9 cellular contexts compared by ENCODE assay signal in the genomic region with DNA sequence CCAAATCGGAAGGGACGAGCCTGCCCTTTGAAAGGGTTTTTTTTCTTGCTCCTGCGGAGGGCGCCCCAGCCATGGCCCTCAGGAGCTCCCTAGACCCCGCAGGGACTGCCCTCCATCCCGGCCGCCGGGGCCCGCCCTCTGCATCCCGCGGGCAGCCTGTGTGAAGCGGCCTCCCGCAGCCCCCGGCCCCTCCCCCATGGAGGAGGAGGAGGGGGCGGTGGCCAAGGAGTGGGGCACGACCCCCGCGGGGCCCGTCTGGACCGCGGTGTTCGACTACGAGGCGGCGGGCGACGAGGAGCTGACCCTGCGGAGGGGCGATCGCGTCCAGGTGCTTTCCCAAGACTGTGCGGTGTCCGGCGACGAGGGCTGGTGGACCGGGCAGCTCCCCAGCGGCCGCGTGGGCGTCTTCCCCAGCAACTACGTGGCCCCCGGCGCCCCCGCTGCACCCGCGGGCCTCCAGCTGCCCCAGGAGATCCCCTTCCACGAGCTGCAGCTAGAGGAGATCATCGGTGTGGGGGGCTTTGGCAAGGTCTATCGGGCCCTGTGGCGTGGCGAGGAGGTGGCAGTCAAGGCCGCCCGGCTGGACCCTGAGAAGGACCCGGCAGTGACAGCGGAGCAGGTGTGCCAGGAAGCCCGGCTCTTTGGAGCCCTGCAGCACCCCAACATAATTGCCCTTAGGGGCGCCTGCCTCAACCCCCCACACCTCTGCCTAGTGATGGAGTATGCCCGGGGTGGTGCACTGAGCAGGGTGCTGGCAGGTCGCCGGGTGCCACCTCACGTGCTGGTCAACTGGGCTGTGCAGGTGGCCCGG. TPM values are rescaled to one million over a fixed set of nuclear protein-coding genes. Genes with fewer than 3 reads are reported as not detected.
DNase-seq lines count a peak whose midpoint lies in the region; ATAC-seq and TF ChIP-seq lines count a peak whose summit lies in the region.
"Had no signal": no experiment of that assay in that cellular context is flagged by ENCODE, and none has a peak within 500 bp of the region (broad histone marks: within the 10 kb centered on the region; RNA-seq: fewer than 3 reads in every experiment).

No MANE protein-coding gene starts in this region.

- peak in 2 of 5 donors; percentile 4 to 6 for DNase-seq in CD4-positive, alpha-beta memory T cell
- DNase-seq in Kasumi-1 (lab: John Stamatoyannopoulos, UW) = peak; percentile 1 to 4
- DNase-seq in activated T-cell treated with anti-CD3 and anti-CD28 coated beads, Interleukin-2, amount 50 U/mL, for 4 hours = no peak
- peak; percentile 78 for DNase-seq in glutamatergic neuron
- DNase-seq in progenitor cell of endocrine pancreas (ENCODE audit: low spot score, unreplicated experiment) = peak; percentile 48
- no peak for DNase-seq in GF-D8 (lab: John Stamatoyannopoulos, UW)
- DNase-seq in NK-92 (lab: John Stamatoyannopoulos, UW; ENCODE audit: unreplicated experiment) = no peak

- H3K4me3 ChIP-seq in CD4-positive, alpha-beta memory T cell (ENCODE audit: low read length in 2 of 2) = peak overlapping the region in 1 of 2 donors; percentile 47

- CTCF ChIA-PET in CD4-positive, alpha-beta memory T cell (lab: Charles Lee; ENCODE audit: partially characterized antibody) = interaction anchor here (1.3 to 2.0 kb wide), 2 partner anchors 51 to 222 kb away, joined by 3 to 8 read pairs; no protein-coding TSS in a partner anchor

- intact Hi-C loops in CD4-positive, alpha-beta memory T cell (cut with micrococcal nuclease) = loop anchor here (1.0 to 10.0 kb wide), 3 partner anchors 47 to 221 kb away; a partner anchor contains a TSS

- peak overlapping the region in 3 of 7 donors; percentile 54 to 87 (median 57) for H3K27ac Mint-ChIP-seq in CD4-positive, alpha-beta memory T cell
- H3K27ac Mint-ChIP-seq in glutamatergic neuron (ENCODE audit: unreplicated experiment) = no peak overlapping the region
- no peak overlapping the region for H3K27ac Mint-ChIP-seq in progenitor cell of endocrine pancreas

- no peaks in the 10 kb centered on the region for H3K27me3 ChIP-seq in CD4-positive, alpha-beta memory T cell (ENCODE audit: insufficient read depth, low read length)

- H3K27me3 Mint-ChIP-seq in CD4-positive, alpha-beta memory T cell = no peaks in the 10 kb centered on the region
- no peaks in the 10 kb centered on the region for H3K27me3 Mint-ChIP-seq in activated T-cell treated with anti-CD3 and anti-CD28 coated beads, Interleukin-2, amount 50 U/mL, for 4 hours (ENCODE audit: low read depth)
- H3K27me3 Mint-ChIP-seq in glutamatergic neuron (ENCODE audit: unreplicated experiment) (no peaks in the 10 kb centered on the region), progenitor cell of endocrine pancreas (peaks cover 11% of the 10 kb centered on the region)

- peak overlapping the region; percentile 71 to 81 (median 76) for H3K4me3 Mint-ChIP-seq in CD4-positive, alpha-beta memory T cell
- H3K4me3 Mint-ChIP-seq in activated T-cell treated with anti-CD3 and anti-CD28 coated beads, Interleukin-2, amount 50 U/mL, for 4 hours = peak overlapping the region; percentile 68
- H3K4me3 Mint-ChIP-seq in glutamatergic neuron (ENCODE audit: unreplicated experiment) (peak overlapping the region; percentile 63), progenitor cell of endocrine pancreas (ENCODE audit: low read depth) (peak overlapping the region; percentile 63)

- POLR2A ChIA-PET in CD4-positive, alpha-beta memory T cell (lab: Charles Lee; ENCODE audit: partially characterized antibody) = interaction anchor here (0.5 to 2.1 kb wide), 3 partner anchors 37 to 154 kb away, joined by 3 to 6 read pairs (median 3); no protein-coding TSS in a partner anchor

- peaks cover 19% of the 10 kb centered on the region for H3K4me1 ChIP-seq in CD4-positive, alpha-beta memory T cell (ENCODE audit: insufficient read depth, low read length)

- H3K4me1 Mint-ChIP-seq in CD4-positive, alpha-beta memory T cell = peaks cover 22 to 40% (median 30%) of the 10 kb centered on the region in 4 donors
- H3K4me1 Mint-ChIP-seq in activated T-cell treated with anti-CD3 and anti-CD28 coated beads, Interleukin-2, amount 50 U/mL, for 4 hours (ENCODE audit: low read depth) = peaks cover 28% of the 10 kb centered on the region
- H3K4me1 Mint-ChIP-seq in glutamatergic neuron (ENCODE audit: low read depth, unreplicated experiment) (no peaks in the 10 kb centered on the region), progenitor cell of endocrine pancreas (ENCODE audit: low read depth) (no peaks in the 10 kb centered on the region)

- no peaks in the 10 kb centered on the region for H3K9me3 Mint-ChIP-seq in CD4-positive, alpha-beta memory T cell
- H3K9me3 Mint-ChIP-seq in activated T-cell treated with anti-CD3 and anti-CD28 coated beads, Interleukin-2, amount 50 U/mL, for 4 hours = no peaks in the 10 kb centered on the region
- H3K9me3 Mint-ChIP-seq in glutamatergic neuron (ENCODE audit: unreplicated experiment) = peaks cover 5% of the 10 kb centered on the region
- no peaks in the 10 kb centered on the region for H3K9me3 Mint-ChIP-seq in progenitor cell of endocrine pancreas (ENCODE audit: low read depth)

- H3K9me3 ChIP-seq in CD4-positive, alpha-beta memory T cell (ENCODE audit: control insufficient read depth in 1 of 2, low read length in 2 of 2) = no peaks in the 10 kb centered on the region

- ATAC-seq in GM19328 (IDR thresholded peaks at IDR 0.05; ENCODE audit: unreplicated experiment) = peak; percentile 9
- peak; percentile 3 for ATAC-seq in activated T-cell treated with anti-CD3 and anti-CD28 coated beads, Interleukin-2, amount 50 U/mL, for 4 hours

- peaks cover 0 to 6% of the 10 kb centered on the region in 2 donors for H3K36me3 Mint-ChIP-seq in CD4-positive, alpha-beta memory T cell
- H3K36me3 Mint-ChIP-seq in activated T-cell treated with anti-CD3 and anti-CD28 coated beads, Interleukin-2, amount 50 U/mL, for 4 hours (ENCODE audit: insufficient read depth) = no peaks in the 10 kb centered on the region
- H3K36me3 Mint-ChIP-seq in glutamatergic neuron (ENCODE audit: unreplicated experiment) (no peaks in the 10 kb centered on the region), progenitor cell of endocrine pancreas (ENCODE audit: insufficient read depth) (peaks cover 2% of the 10 kb centered on the region)

- H3K27ac ChIP-seq in CD4-positive, alpha-beta memory T cell (ENCODE audit: low read depth, low read length) = peak overlapping the region; percentile 31

- H3K36me3 ChIP-seq in CD4-positive, alpha-beta memory T cell (ENCODE audit: insufficient read depth, low read length) = no peaks in the 10 kb centered on the region

- no peak for TF ChIP-seq CTCF in glutamatergic neuron (IDR thresholded peaks at IDR 0.05; ENCODE audit: partially characterized antibody, unreplicated experiment)
- TF ChIP-seq CTCF in progenitor cell of endocrine pancreas (IDR thresholded peaks at IDR 0.05; ENCODE audit: unreplicated experiment) = peak; percentile 32

RNA-seq across cellular contexts. Expression of a gene that starts 0.8 kb away (rescaled TPM):
- 10 to 100 TPM; 28.4 to 30.2 TPM for total RNA-seq in CD4-positive, alpha-beta memory T cell
- 1 to 10 TPM in 1 of 2 donors, not detected in 1; 2.0 TPM for polyA plus RNA-seq in CD4-positive, alpha-beta memory T cell
- total RNA-seq in activated T-cell treated with anti-CD3 and anti-CD28 coated beads, Interleukin-2, amount 50 U/mL, for 4 hours = 10 to 100 TPM; 15.8 to 18.8 (median 16.4) TPM
- total RNA-seq in glutamatergic neuron (ENCODE audit: unreplicated experiment) = 66.9 TPM
- total RNA-seq in progenitor cell of endocrine pancreas = 35.3 and 37.2 TPM in 2 replicates

RNA-seq across cellular contexts. Expression of a gene that starts 26.1 kb away (rescaled TPM):
- total RNA-seq in CD4-positive, alpha-beta memory T cell = not detected
- not detected for polyA plus RNA-seq in CD4-positive, alpha-beta memory T cell
- total RNA-seq in activated T-cell treated with anti-CD3 and anti-CD28 coated beads, Interleukin-2, amount 50 U/mL, for 4 hours = not detected
- total RNA-seq in glutamatergic neuron (ENCODE audit: unreplicated experiment) (19.5 TPM), progenitor cell of endocrine pancreas (not detected in 2 replicates)
- total RNA-seq: subcutaneous adipose tissue had no signal

RNA-seq across cellular contexts. Expression of a gene that starts 34.4 kb away (rescaled TPM):
- 1 to 10 TPM; 1.2 to 1.4 TPM for total RNA-seq in CD4-positive, alpha-beta memory T cell
- polyA plus RNA-seq in CD4-positive, alpha-beta memory T cell = not detected
- total RNA-seq in activated T-cell treated with anti-CD3 and anti-CD28 coated beads, Interleukin-2, amount 50 U/mL, for 4 hours = under 1 TPM in 2 of 3 donors, not detected in 1; 0.32 to 0.43 TPM
- total RNA-seq in glutamatergic neuron (ENCODE audit: unreplicated experiment) (2.3 TPM), progenitor cell of endocrine pancreas (0.50 and 0.78 TPM in 2 replicates)

Comparison
In these comparisons a context has a peak if more than half of its experiments do, and no peak if none do; other contexts are left out.
1. DNase-seq: peak in Kasumi-1 (2 of 2), glutamatergic neuron (single experiment) and progenitor cell of endocrine pancreas (single experiment); none in activated T-cell treated with anti-CD3 and anti-CD28 coated beads, Interleukin-2, amount 50 U/mL, for 4 hours (single experiment), GF-D8 (single experiment) and NK-92 (single experiment).
2. RNA of a gene that starts 26.1 kb away (total RNA-seq): 19.5 TPM in glutamatergic neuron (single experiment); not detected in CD4-positive, alpha-beta memory T cell, not detected in activated T-cell treated with anti-CD3 and anti-CD28 coated beads, Interleukin-2, amount 50 U/mL, for 4 hours and not detected in progenitor cell of endocrine pancreas; every median in the first group is over 10 times any median in the second.
3. Peak in every context shown above with its lines, with median percentiles within 50 percentile points of each other: H3K4me3 Mint-ChIP-seq.